13 cellular contexts compared by ENCODE assay signal in the genomic region with DNA sequence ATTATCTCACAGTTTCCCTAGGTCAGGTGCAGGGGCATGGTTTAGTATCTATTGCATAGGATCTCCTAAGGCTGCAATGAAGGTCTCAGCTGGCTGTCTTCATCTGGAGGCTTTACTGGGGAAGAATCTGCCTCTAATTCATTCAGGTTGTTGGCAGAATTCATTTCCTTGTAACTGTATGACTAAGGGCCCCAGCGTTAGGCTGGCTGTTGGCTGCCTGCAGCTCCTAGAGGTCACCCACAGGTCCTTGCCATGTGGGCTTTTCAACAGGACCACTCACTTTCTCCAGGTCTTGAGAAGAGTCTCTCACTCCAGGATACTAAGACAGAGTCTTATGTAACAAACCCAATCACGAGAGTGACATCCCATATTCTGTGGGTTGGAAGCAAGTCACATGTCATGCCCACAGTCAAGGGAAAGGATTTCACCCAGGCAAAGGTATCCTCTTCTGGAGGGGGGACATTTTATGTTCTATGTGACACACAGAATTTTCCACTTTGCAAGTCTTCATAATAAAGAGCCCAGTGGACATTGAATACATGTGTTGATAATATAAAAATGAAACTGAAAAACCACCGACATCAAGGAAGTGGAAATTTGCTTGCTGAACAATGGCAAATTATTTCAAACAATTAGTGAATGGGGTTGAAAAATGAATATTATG. TPM values are rescaled to one million over a fixed set of nuclear protein-coding genes. Genes with fewer than 3 reads are reported as not detected.
DNase-seq lines count a peak whose midpoint lies in the region; ATAC-seq, FAIRE-seq and TF ChIP-seq lines count a peak whose summit lies in the region.
"Had no signal": no experiment of that assay in that cellular context is flagged by ENCODE, and none has a peak within 500 bp of the region (broad histone marks: within the 10 kb centered on the region; RNA-seq: fewer than 3 reads in every experiment).

No MANE protein-coding gene starts in this region.

- no peaks in the 10 kb centered on the region for H4K20me1 ChIP-seq in GM12878 (ENCODE audit: control insufficient read depth, insufficient read depth)

- 31% methylated on average over 3 of the region's 3 CpGs for whole genome bisulfite sequencing in GM12878 (ENCODE audit: insufficient coverage, insufficient replicate concordance, low lambda C conversion rate, missing lambda C conversion rate)

- DNase-seq in Calu3 (peak; percentile 22), GM12878 (ENCODE audit: low read depth, low spot score) (no peak), NCI-H187 treated with DMSO at 0.1 percent for 48 hours (lab: John Stamatoyannopoulos, UW) (no peak), erythroblast (lab: John Stamatoyannopoulos, UW) (no peak), NCI-H1105 treated with DMSO at 0.1 percent for 48 hours (lab: John Stamatoyannopoulos, UW) (no peak)
- no peak for DNase-seq in CD8-positive, alpha-beta T cell
- DNase-seq: activated CD8-positive, alpha-beta T cell treated with anti-CD3 and anti-CD28 coated beads, Interleukin-2, amount 10 ng/mL, durations not matched to agents 7 days and 5 days; activated naive CD8-positive, alpha-beta T cell treated with anti-CD3 and anti-CD28 coated beads, Interleukin-2, amount 50 U/mL, for 24 hours; effector CD8-positive, alpha-beta T cell; NCI-H226 had no signal

- peak overlapping the region; percentile 27 for H2AFZ ChIP-seq in GM12878 (ENCODE audit: control insufficient read depth, low read depth, low read length)

- intact Hi-C loops in Calu3 (cut with micrococcal nuclease; ENCODE audit: unreplicated experiment), result no loop called here
- intact Hi-C loops in GM12878 (cut with micrococcal nuclease; ENCODE audit: unreplicated experiment), result no loop called here
- intact Hi-C loops in CD8-positive, alpha-beta T cell (cut with DNase I, micrococcal nuclease), result no loop called here

- in situ Hi-C loops in GM12878 (cut with MboI), result no loop called here

- no peak overlapping the region for H3K9ac ChIP-seq in GM12878 (ENCODE audit: control insufficient read depth, insufficient read depth, low read length)

- H3K36me3 ChIP-seq in GM12878 (ENCODE audit: control insufficient read depth in 2 of 2, insufficient read depth in 2 of 2, low read length in 1 of 2), result no peaks in the 10 kb centered on the region
- H3K36me3 ChIP-seq in CD8-positive, alpha-beta T cell (ENCODE audit: insufficient read depth, low read length), result no peaks in the 10 kb centered on the region

- H3K79me2 ChIP-seq in GM12878 (ENCODE audit: control insufficient read depth, insufficient read depth, low read length), result no peaks in the 10 kb centered on the region

- H3K27me3 Mint-ChIP-seq in Calu3 (ENCODE audit: unreplicated experiment), result no peaks in the 10 kb centered on the region
- H3K27me3 Mint-ChIP-seq in CD8-positive, alpha-beta T cell (ENCODE audit: low read depth), result no peaks in the 10 kb centered on the region
- H3K27me3 Mint-ChIP-seq: activated naive CD8-positive, alpha-beta T cell treated with anti-CD3 and anti-CD28 coated beads, Interleukin-2, amount 50 U/mL, for 24 hours had no signal

- no peak for TF ChIP-seq CTCF in Calu3 (IDR thresholded peaks at IDR 0.05; ENCODE audit: unreplicated experiment)
- TF ChIP-seq CTCF in GM12878 (IDR thresholded peaks at IDR 0.05 in 2 of 3, conservative IDR thresholded peaks at IDR 0.05 in 1 of 3; ENCODE audit: control insufficient read depth in 2 of 3, extremely low read depth in 1 of 3, insufficient read depth in 1 of 3, low read depth in 3 of 3, low read length in 3 of 3), result no peak
- no peak for TF ChIP-seq CTCF in CD8-positive, alpha-beta T cell (IDR thresholded peaks at IDR 0.05)

- no peak for TF ChIP-seq EP300 in GM12878 (IDR thresholded peaks at IDR 0.05; ENCODE audit: borderline replicate concordance in 1 of 2, control insufficient read depth in 1 of 2, low read depth in 2 of 2, low read length in 2 of 2)

- peaks cover 6% of the 10 kb centered on the region for H3K9me3 Mint-ChIP-seq in Calu3 (ENCODE audit: low read depth, unreplicated experiment)
- peaks cover 2% of the 10 kb centered on the region for H3K9me3 Mint-ChIP-seq in CD8-positive, alpha-beta T cell

- CTCF ChIA-PET in Calu3 (lab: Charles Lee), result interaction anchor here (0.6 to 0.7 kb wide), 2 partner anchors 378 to 843 kb away, joined by 3 to 7 read pairs; no protein-coding TSS in a partner anchor
- CTCF ChIA-PET in GM12878 (lab: Yijun Ruan, JAX), result no interaction called here
- CTCF ChIA-PET in CD8-positive, alpha-beta T cell (lab: Charles Lee), result no interaction called here

- TF ChIP-seq RAD21 in GM12878 (IDR thresholded peaks at IDR 0.05; ENCODE audit: insufficient read depth, low read depth, low read length), result no peak

- peak; percentile 61 for FAIRE-seq in GM12878 (lab: Jason Lieb, UNC)

- no peaks in the 10 kb centered on the region for H3K36me3 Mint-ChIP-seq in Calu3 (ENCODE audit: insufficient read depth, unreplicated experiment)
- H3K36me3 Mint-ChIP-seq in CD8-positive, alpha-beta T cell, result no peaks in the 10 kb centered on the region

- H3K4me3 Mint-ChIP-seq in Calu3 (ENCODE audit: low read depth, unreplicated experiment), result no peak overlapping the region
- H3K4me3 Mint-ChIP-seq in CD8-positive, alpha-beta T cell, result no peak overlapping the region
- H3K4me3 Mint-ChIP-seq: activated CD8-positive, alpha-beta T cell treated with anti-CD3 and anti-CD28 coated beads, Interleukin-2, amount 10 ng/mL, durations not matched to agents 7 days and 5 days; activated naive CD8-positive, alpha-beta T cell treated with anti-CD3 and anti-CD28 coated beads, Interleukin-2, amount 50 U/mL, for 24 hours had no signal

- BruUV-seq in Calu3 (replicated peaks; lab: Mats Ljungman, UMichigan), result no TSS peak
- no TSS peak for BruUV-seq in GM12878 (replicated peaks; lab: Mats Ljungman, UMichigan)

- no peak overlapping the region for H3K4me3 ChIP-seq in GM12878
- H3K4me3 ChIP-seq in CD8-positive, alpha-beta T cell (ENCODE audit: low read depth, low read length), result no peak overlapping the region
- H3K4me3 ChIP-seq: SK-N-MC had no signal

- no peaks in the 10 kb centered on the region; the same call in 2 of the 3 replicates for H3K9me3 ChIP-seq in GM12878 (replicated peaks; ENCODE audit: control insufficient read depth, insufficient read depth, low read length)
- H3K9me3 ChIP-seq in CD8-positive, alpha-beta T cell (ENCODE audit: low read length), result no peaks in the 10 kb centered on the region

- no peak overlapping the region for H3K27ac Mint-ChIP-seq in Calu3 (ENCODE audit: unreplicated experiment)
- H3K27ac Mint-ChIP-seq in CD8-positive, alpha-beta T cell, result no peak overlapping the region
- H3K27ac Mint-ChIP-seq: activated CD8-positive, alpha-beta T cell treated with anti-CD3 and anti-CD28 coated beads, Interleukin-2, amount 10 ng/mL, durations not matched to agents 7 days and 5 days; activated naive CD8-positive, alpha-beta T cell treated with anti-CD3 and anti-CD28 coated beads, Interleukin-2, amount 50 U/mL, for 24 hours had no signal

- RAD21 ChIA-PET in GM12878 (lab: Charles Lee; ENCODE audit: unreplicated experiment), result interaction anchor here (0.6 to 1.2 kb wide), 3 partner anchors 21 to 24 kb away, joined by 3 read pairs; no protein-coding TSS in a partner anchor

- ATAC-seq in GM19372 (IDR thresholded peaks at IDR 0.05; ENCODE audit: low read depth, unreplicated experiment) (peak; percentile 86), HG02981 (IDR thresholded peaks at IDR 0.05; ENCODE audit: unreplicated experiment) (peak; percentile 48), GM12878 (peak; percentile 91)
- ATAC-seq in CD8-positive, alpha-beta T cell, result no peak
- ATAC-seq: activated CD8-positive, alpha-beta T cell treated with anti-CD3 and anti-CD28 coated beads, Interleukin-2, amount 10 ng/mL, durations not matched to agents 7 days and 5 days; activated naive CD8-positive, alpha-beta T cell treated with anti-CD3 and anti-CD28 coated beads, Interleukin-2, amount 50 U/mL, for 24 hours had no signal

- TF ChIP-seq POLR2A in GM12878 (IDR thresholded peaks at IDR 0.05; ENCODE audit: low read depth, low read length) (no peak), erythroblast (IDR thresholded peaks at IDR 0.05; ENCODE audit: low read length) (no peak)

- 0 out of 2 replicates have a peak overlapping the region, but pooled peaks have one; percentile 1 for H3K4me2 ChIP-seq in GM12878 (ENCODE audit: control insufficient read depth, insufficient read depth)

- H3K27ac ChIP-seq in GM12878 (ENCODE audit: control insufficient read depth, insufficient read depth), result no peak overlapping the region
- no peak overlapping the region for H3K27ac ChIP-seq in CD8-positive, alpha-beta T cell (ENCODE audit: low read depth, low read length)
- H3K27ac ChIP-seq: SK-N-MC had no signal

- POLR2A ChIA-PET in GM12878 (lab: Charles Lee), result no interaction called here
- POLR2A ChIA-PET in CD8-positive, alpha-beta T cell (lab: Charles Lee), result no interaction called here

- SMC1A ChIA-PET in GM12878 (lab: Charles Lee; ENCODE audit: uncharacterized antibody, unreplicated experiment), result interaction anchor here (0.9 to 1.5 kb wide), 3 partner anchors 14 to 112 kb away, joined by 3 to 5 read pairs (median 4); no protein-coding TSS in a partner anchor

- no peaks in the 10 kb centered on the region for H3K4me1 Mint-ChIP-seq in Calu3 (ENCODE audit: low read depth, unreplicated experiment)
- peaks cover 3% of the 10 kb centered on the region for H3K4me1 Mint-ChIP-seq in CD8-positive, alpha-beta T cell (ENCODE audit: low read depth)

- H3K4me1 ChIP-seq in GM12878 (ENCODE audit: control insufficient read depth, insufficient read depth, low read length), result no peaks in the 10 kb centered on the region
- H3K4me1 ChIP-seq in CD8-positive, alpha-beta T cell (ENCODE audit: insufficient read depth, low read length), result no peaks in the 10 kb centered on the region

- no peaks in the 10 kb centered on the region for H3K27me3 ChIP-seq in GM12878 (replicated peaks in 1 of 2; ENCODE audit: control insufficient read depth in 2 of 2, insufficient read depth in 2 of 2, low read length in 1 of 2)
- H3K27me3 ChIP-seq in CD8-positive, alpha-beta T cell (ENCODE audit: insufficient read depth, low read length), result no peaks in the 10 kb centered on the region

RNA-seq across cellular contexts. Expression of a gene that starts 38.2 kb away (rescaled TPM):
- total RNA-seq in Calu3 (2022), result not detected in 2 replicates
- not detected in 2 replicates for total RNA-seq in GM12878 (2013; cell fraction: nucleolus; rRNA removed)
- total RNA-seq in GM12878 (2014; rRNA removed), result 0.45 and 2.0 TPM in 2 replicates
- 3.0 and 3.1 TPM in 2 replicates for total RNA-seq in GM12878 (2014; rRNA removed; fragmentation: Illumina TruSeq; extraction: Trizol)
- total RNA-seq in GM12878 (2021), result 3.0 and 3.6 TPM in 2 replicates
- polyA plus RNA-seq in GM12878 (2011; ENCODE audit: low read depth), result not detected
- 1.5 and 2.1 TPM in 2 replicates for polyA plus RNA-seq in GM12878 (2011; rRNA removed)
- 0.81 TPM in 1 of 2 replicates, not detected in the other for polyA plus RNA-seq in GM12878 (2011; cell fraction: cytosol; rRNA removed)
- 0.76 TPM in 1 of 2 replicates, not detected in the other for polyA plus RNA-seq in GM12878 (2011; cell fraction: nucleus; rRNA removed)
- polyA plus RNA-seq in GM12878 (2012), result 1.6 and 2.6 TPM in 2 replicates
- polyA plus RNA-seq in GM12878 (2014; fragmentation: Illumina TruSeq; extraction: Trizol), result 1.6 TPM in 1 of 2 replicates, not detected in the other
- polyA plus RNA-seq in GM12878 (2014; fragmentation: Nextera tagmentation; extraction: Ambion mirVana), result 10 to 100 TPM; 16.0 to 20.3 TPM
- polyA plus RNA-seq in GM12878 (2014; rRNA removed), result 4.1 and 6.2 TPM in 2 replicates
- 1 to 10 TPM; 7.5 to 9.5 TPM for polyA plus RNA-seq in GM12878 (2016; fragmentation: Nextera tagmentation; extraction: Ambion mirVana)
- polyA minus RNA-seq in GM12878 (2011; rRNA and poly(A)+ RNA removed), result not detected in 2 replicates
- polyA minus RNA-seq in GM12878 (2011; cell fraction: cytosol; rRNA and poly(A)+ RNA removed), result not detected in 2 replicates
- polyA minus RNA-seq in GM12878 (2011; cell fraction: nucleus; rRNA and poly(A)+ RNA removed), result not detected in 2 replicates
- total RNA-seq in CD8-positive, alpha-beta T cell, result not detected
- total RNA-seq: activated CD8-positive, alpha-beta T cell treated with anti-CD3 and anti-CD28 coated beads, Interleukin-2, amount 10 ng/mL, durations not matched to agents 7 days and 5 days had no signal
